In the genomic region with DNA sequence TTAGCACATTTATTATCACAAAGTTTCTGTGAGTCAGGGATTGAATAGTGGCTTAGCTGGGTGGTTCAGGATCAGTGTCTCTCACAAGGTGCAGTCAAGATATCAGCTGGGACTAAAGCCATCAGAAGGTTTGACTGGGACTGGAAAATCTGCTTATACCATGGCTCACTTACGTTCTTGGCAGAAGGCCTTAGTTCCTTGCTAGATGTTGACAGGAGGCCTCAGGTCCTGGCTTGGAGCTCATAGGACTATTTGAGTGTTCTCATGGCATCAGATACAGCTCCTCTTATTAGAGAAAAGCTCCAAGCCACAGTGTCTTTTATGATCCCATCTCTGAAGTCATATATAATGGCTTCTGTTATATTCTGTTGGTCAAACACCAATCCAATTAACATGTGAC, we compare ENCODE assay signal across 19 cellular contexts.
A peak's percentile ranks its signal among the peaks of the same experiment; 100 is the strongest.
DNase-seq lines count a peak whose midpoint lies in the region; ATAC-seq and TF ChIP-seq lines count a peak whose summit lies in the region.
"Had no signal": no experiment of that assay in that cellular context is flagged by ENCODE, and none has a peak within 500 bp of the region (broad histone marks: within the 10 kb centered on the region; RNA-seq: fewer than 3 reads in every experiment).

No MANE protein-coding gene starts in this region.

- H4K91ac ChIP-seq in trophoblast cell (ENCODE audit: low read depth, low read length), result no peak overlapping the region

- H3K4ac ChIP-seq in trophoblast cell (ENCODE audit: low read depth, low read length), result no peak overlapping the region

- H3K79me1 ChIP-seq in trophoblast cell (ENCODE audit: low read length), result no peaks in the 10 kb centered on the region

- H3K27me3 ChIP-seq in trophoblast cell (ENCODE audit: insufficient read depth, low read length) (no peaks in the 10 kb centered on the region), PC-3 (ENCODE audit: low read length) (no peaks in the 10 kb centered on the region)
- H3K27me3 ChIP-seq: BLaER1 had no signal

- H3K9ac ChIP-seq in trophoblast cell (ENCODE audit: low read length) (no peak overlapping the region), PC-3 (ENCODE audit: low read length) (no peak overlapping the region)
- H3K9ac ChIP-seq: BLaER1 had no signal

- H2BK5ac ChIP-seq in trophoblast cell (ENCODE audit: low read depth, low read length, poor library complexity), result no peak overlapping the region

- H3K36me3 ChIP-seq in trophoblast cell (ENCODE audit: control insufficient read depth in 1 of 2, insufficient read depth in 2 of 2, low read length in 2 of 2), result no peaks in the 10 kb centered on the region
- H3K36me3 ChIP-seq in PC-3 (ENCODE audit: low read depth, low read length), result no peaks in the 10 kb centered on the region
- H3K36me3 ChIP-seq: BLaER1 had no signal

- H3K9me3 ChIP-seq in trophoblast cell (ENCODE audit: insufficient read depth, low read depth, low read length) (no peaks in the 10 kb centered on the region), PC-3 (ENCODE audit: low read length) (no peaks in the 10 kb centered on the region)
- H3K9me3 ChIP-seq: BLaER1, Caco-2 had no signal

- intact Hi-C loops in left ventricle myocardium superior (cut with micrococcal nuclease), result no loop called here
- intact Hi-C loops in cardiac septum (cut with DNase I), result no loop called here
- intact Hi-C loops in PC-3 (cut with micrococcal nuclease), result no loop called here

- no TSS peak for BruUV-seq in PC-3 (replicated peaks; lab: Mats Ljungman, UMichigan)

- H3K4me2 ChIP-seq in trophoblast cell (ENCODE audit: low read length) (no peak overlapping the region), PC-3 (ENCODE audit: low read length) (no peak overlapping the region)
- H3K4me2 ChIP-seq: BLaER1, GM23338 had no signal

- H3K23ac ChIP-seq in trophoblast cell (ENCODE audit: low read length), result no peak overlapping the region

- peak overlapping the region; percentile 79 for H2BK12ac ChIP-seq in trophoblast cell (ENCODE audit: low read length)

- no peaks in the 10 kb centered on the region for H3F3A ChIP-seq in PC-3 (ENCODE audit: low read length, unreplicated experiment)

- DNase-seq in NCI-H82 (lab: John Stamatoyannopoulos, UW) (peak; percentile 36), NCI-H82 treated with DMSO at 0.1 percent for 48 hours (lab: John Stamatoyannopoulos, UW; ENCODE audit: unreplicated experiment) (no peak), left ventricle myocardium superior (no peak), cardiac septum (ENCODE audit: low spot score) (no peak), SK-MEL-5 (ENCODE audit: low read depth, low spot score) (peak; percentile 7), trophoblast cell (no peak), PC-3 (no peak)
- DNase-seq: Caco-2; CD4-positive, CD25-positive, alpha-beta regulatory T cell; CD8-positive, alpha-beta T cell; DMS153; DND-41; H9 had no signal

- in situ Hi-C loops in SK-MEL-5 (cut with HindIII; ENCODE audit: low pct_unique_long_range_greater_than_20kb, low sequenced_read_pairs), result no loop called here

- POLR2A ChIA-PET in PC-3 (lab: Charles Lee; ENCODE audit: unreplicated experiment), result no interaction called here

- H4K12ac ChIP-seq in trophoblast cell (ENCODE audit: low read depth, low read length), result no peak overlapping the region

- H2AK5ac ChIP-seq in trophoblast cell (ENCODE audit: low read length), result no peak overlapping the region

- no peak for TF ChIP-seq CTCF in PC-3 (conservative IDR thresholded peaks at IDR 0.05; ENCODE audit: low read depth, low read length)

- no CpG with 5 or more reads among the region's 1 CpG for WGBS in trophoblast cell (ENCODE audit: extremely low coverage, insufficient coverage, insufficient read length)

- no peak overlapping the region for H3K4me3 ChIP-seq in trophoblast cell (ENCODE audit: low read depth, low read length)
- H3K4me3 ChIP-seq in PC-3 (ENCODE audit: low read length), result no peak overlapping the region
- H3K4me3 ChIP-seq: BLaER1, GM23338 had no signal

- H2BK120ac ChIP-seq in trophoblast cell (ENCODE audit: insufficient read depth, low read length, poor library complexity), result peak overlapping the region; percentile 15

- H3K4me1 ChIP-seq in trophoblast cell (ENCODE audit: control insufficient read depth in 1 of 2, insufficient read depth in 2 of 2, low read length in 2 of 2) (no peaks in the 10 kb centered on the region), PC-3 (ENCODE audit: insufficient read depth, low read length) (no peaks in the 10 kb centered on the region)
- H3K4me1 ChIP-seq: BLaER1, Caco-2 had no signal

- H4K20me1 ChIP-seq in PC-3 (ENCODE audit: low read length), result no peaks in the 10 kb centered on the region
- H4K20me1 ChIP-seq: BLaER1 had no signal

- H3K79me2 ChIP-seq in trophoblast cell (ENCODE audit: control insufficient read depth, insufficient read depth, low read length, poor library complexity), result no peaks in the 10 kb centered on the region
- no peaks in the 10 kb centered on the region for H3K79me2 ChIP-seq in PC-3 (ENCODE audit: low read length)

- H2AFZ ChIP-seq in trophoblast cell (ENCODE audit: insufficient read depth, low read length, poor library complexity) (no peak overlapping the region), PC-3 (ENCODE audit: low read length) (no peak overlapping the region)
- H2AFZ ChIP-seq: GM23338 had no signal

- no peak overlapping the region for H3K14ac ChIP-seq in trophoblast cell (ENCODE audit: low read length)

- H3K27ac ChIP-seq in trophoblast cell (ENCODE audit: low read depth, low read length), result no peak overlapping the region
- no peak overlapping the region for H3K27ac ChIP-seq in PC-3 (ENCODE audit: low read length)
- H3K27ac ChIP-seq: 22Rv1, BLaER1, C4-2B had no signal

- no peak overlapping the region for H4K8ac ChIP-seq in trophoblast cell (ENCODE audit: low read depth, low read length)

- H3K9me2 ChIP-seq in PC-3 (replicated peaks; ENCODE audit: low read length), result no peaks in the 10 kb centered on the region

- CTCF ChIA-PET in PC-3 (lab: Charles Lee), result no interaction called here

- H3K18ac ChIP-seq in trophoblast cell (ENCODE audit: low read length), result no peak overlapping the region

- peak; percentile 43 for ATAC-seq in left ventricle myocardium superior
- ATAC-seq in PC-3, result no peak
- ATAC-seq in GM21529 (IDR thresholded peaks at IDR 0.05; ENCODE audit: unreplicated experiment), result no peak
- ATAC-seq: CD8-positive, alpha-beta T cell; GM23338; HCT116 had no signal

Comparison
In these comparisons a context has a peak if more than half of its experiments do, and no peak if none do; other contexts are left out.
1. DNase-seq: peak in NCI-H82 (single experiment) and SK-MEL-5 (single experiment); none in NCI-H82 treated with DMSO at 0.1 percent for 48 hours (single experiment), left ventricle myocardium superior (single experiment), cardiac septum (single experiment), trophoblast cell (0 of 2) and PC-3 (single experiment).